Comparison of ENCODE assay signal across 29 cellular contexts in the genomic region with DNA sequence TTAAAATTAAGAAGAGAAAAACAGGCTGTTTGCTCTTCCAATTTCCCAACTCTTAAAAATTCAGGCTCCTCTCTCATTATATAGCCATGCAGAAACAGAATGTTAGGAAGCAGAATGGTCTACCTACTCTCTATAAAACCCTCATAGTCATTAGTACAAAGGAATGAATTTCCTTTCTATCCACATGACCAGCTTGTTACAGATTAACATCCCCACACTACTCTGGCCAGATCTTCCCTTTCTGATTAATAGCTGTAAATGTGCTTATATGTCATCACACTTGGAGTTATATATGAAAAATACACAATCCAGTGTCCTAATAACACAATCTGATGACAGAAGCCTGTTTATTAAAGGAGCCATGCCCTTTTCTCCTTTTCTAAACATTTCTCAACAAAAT.
"Had no signal": no experiment of that assay in that cellular context is flagged by ENCODE, and none has a peak within 500 bp of the region (broad histone marks: within the 10 kb centered on the region; RNA-seq: fewer than 3 reads in every experiment).

No MANE protein-coding gene starts in this region.

- H3K27me3 Mint-ChIP-seq: activated naive CD8-positive, alpha-beta T cell treated with anti-CD3 and anti-CD28 coated beads for 36 hours; memory B cell; stimulated activated naive B cell treated with anti-CD40 and anti-IgM and Interleukin-4, amounts not matched to agents 10 μg/mL and 1 μg/mL and 100 μg/mL, for 72 hours; T-cell had no signal

- H3K27ac ChIP-seq: colonic mucosa, dorsolateral prefrontal cortex, gastroesophageal sphincter, heart left ventricle, sigmoid colon, vagina, WERI-Rb-1 had no signal

- H3K4me3 Mint-ChIP-seq: activated naive CD8-positive, alpha-beta T cell treated with anti-CD3 and anti-CD28 coated beads for 36 hours; activated T-cell treated with anti-CD3 and anti-CD28 coated beads, Interleukin-2, amount 50 U/mL, for 4 hours; endodermal cell; memory B cell; stimulated activated naive B cell treated with anti-CD40 and anti-IgM and Interleukin-4, amounts not matched to agents 10 μg/mL and 1 μg/mL and 100 μg/mL, for 72 hours; T-cell; T-helper 2 cell treated with Interferon-gamma antibody and Interleukin-4, amounts not matched to agents 5 μg/mL and 100 μg/mL, for 36 hours had no signal

- DNase-seq: activated CD4-positive, alpha-beta T cell treated with anti-CD3 and anti-CD28 coated beads for 1 hour; activated CD4-positive, alpha-beta T cell treated with anti-CD3 and anti-CD28 coated beads, Interleukin-2, amount 50 U/mL, for 1 hour; activated CD8-positive, alpha-beta memory T cell treated with anti-CD3 and anti-CD28 coated beads for 24 hours; activated CD8-positive, alpha-beta memory T cell treated with anti-CD3 and anti-CD28 coated beads, Interleukin-2, amount 50 U/mL, for 4 hours; activated naive CD4-positive, alpha-beta T cell; activated naive CD8-positive, alpha-beta T cell treated with anti-CD3 and anti-CD28 coated beads for 36 hours; activated T-cell treated with anti-CD3 and anti-CD28 coated beads, Interleukin-2, amount 50 U/mL, for 4 hours; amniotic stem cell; colonic mucosa; dorsolateral prefrontal cortex; endodermal cell; heart left ventricle; islet precursor cell; mucosa of descending colon; nucleus accumbens; posterior cingulate gyrus; sigmoid colon; stimulated activated CD4-positive, alpha-beta T cell treated with anti-CD3 and anti-CD28 coated beads, Interleukin-15, amount 100 ng/mL, for 24 hours; stimulated activated CD8-positive, alpha-beta memory T cell treated with anti-CD3 and anti-CD28 coated beads, Interleukin-4, amount 100 ng/mL, for 48 hours; stimulated activated naive B cell treated with anti-CD40 and anti-IgM and Interleukin-4, amounts not matched to agents 10 μg/mL and 1 μg/mL and 100 μg/mL, for 72 hours; T-cell; trophoblast cell; WERI-Rb-1 had no signal

- H3K36me3 ChIP-seq: colonic mucosa, WERI-Rb-1 had no signal

- H3K4me2 ChIP-seq: smooth muscle cell had no signal

- H3K4me1 Mint-ChIP-seq: activated naive CD8-positive, alpha-beta T cell treated with anti-CD3 and anti-CD28 coated beads for 36 hours had no signal

- H3K27me3 ChIP-seq: colonic mucosa, dorsolateral prefrontal cortex, gastroesophageal sphincter, heart left ventricle, sigmoid colon, vagina had no signal

- H3K4me1 ChIP-seq: colonic mucosa, gastroesophageal sphincter, heart left ventricle, vagina had no signal

- H3K9me3 Mint-ChIP-seq: activated naive CD8-positive, alpha-beta T cell treated with anti-CD3 and anti-CD28 coated beads for 36 hours; activated T-cell treated with anti-CD3 and anti-CD28 coated beads, Interleukin-2, amount 50 U/mL, for 4 hours; activated T-helper 2 cell treated with anti-CD3 and anti-CD28 coated beads, Interferon-gamma antibody, Interleukin-2, Interleukin-4, amounts not matched to agents 10 μg/mL and 5 μg/mL and 100 μg/mL, durations not matched to agents 14 hours and 24 hours and 36 hours; endodermal cell; memory B cell; stimulated activated naive B cell treated with anti-CD40 and anti-IgM and Interleukin-4, amounts not matched to agents 10 μg/mL and 1 μg/mL and 100 μg/mL, for 72 hours; T-cell; T-helper 2 cell treated with Interferon-gamma antibody and Interleukin-4, amounts not matched to agents 5 μg/mL and 100 μg/mL, for 36 hours had no signal

- H3K4me3 ChIP-seq: colonic mucosa, dorsolateral prefrontal cortex, gastroesophageal sphincter, heart left ventricle, mucosa of descending colon, sigmoid colon, smooth muscle cell, vagina had no signal

- H3K9me3 ChIP-seq: colonic mucosa, gastroesophageal sphincter, heart left ventricle, mucosa of descending colon, sigmoid colon, vagina had no signal

- H3K27ac Mint-ChIP-seq: activated naive CD8-positive, alpha-beta T cell treated with anti-CD3 and anti-CD28 coated beads for 36 hours; activated T-helper 2 cell treated with anti-CD3 and anti-CD28 coated beads, Interferon-gamma antibody, Interleukin-2, Interleukin-4, amounts not matched to agents 10 μg/mL and 5 μg/mL and 100 μg/mL, durations not matched to agents 14 hours and 24 hours and 36 hours; endodermal cell; memory B cell; stimulated activated naive B cell treated with anti-CD40 and anti-IgM and Interleukin-4, amounts not matched to agents 10 μg/mL and 1 μg/mL and 100 μg/mL, for 72 hours; T-cell; T-helper 2 cell treated with Interferon-gamma antibody and Interleukin-4, amounts not matched to agents 5 μg/mL and 100 μg/mL, for 36 hours had no signal
